Comparison of ENCODE assay signal across 1 cellular context in genomic region chr10:20891338-20891714, GRCh38.
TF ChIP-seq lines count a peak whose summit lies in the region.

No MANE protein-coding gene starts in this region.

TF ChIP-seq in K562, 482 proteins besides CTCF, POLR2A, EP300 and RAD21 (continued from another document):
- TF ChIP-seq TEAD4 (IDR thresholded peaks at IDR 0.05; ENCODE audit: low read length): peak; percentile 73
- no peak for TF ChIP-seq TEAD4 (CRISPR knock-in tag; IDR thresholded peaks at IDR 0.05; ENCODE audit: borderline replicate concordance)
- no peak for TF ChIP-seq FOXM1 (IDR thresholded peaks at IDR 0.05; ENCODE audit: low read depth)
- TF ChIP-seq FOXM1 (CRISPR knock-in tag; IDR thresholded peaks at IDR 0.05; ENCODE audit: low read depth): no peak
TF ChIP-seq in K562: peak in this region for 4.
